In the genomic region with DNA sequence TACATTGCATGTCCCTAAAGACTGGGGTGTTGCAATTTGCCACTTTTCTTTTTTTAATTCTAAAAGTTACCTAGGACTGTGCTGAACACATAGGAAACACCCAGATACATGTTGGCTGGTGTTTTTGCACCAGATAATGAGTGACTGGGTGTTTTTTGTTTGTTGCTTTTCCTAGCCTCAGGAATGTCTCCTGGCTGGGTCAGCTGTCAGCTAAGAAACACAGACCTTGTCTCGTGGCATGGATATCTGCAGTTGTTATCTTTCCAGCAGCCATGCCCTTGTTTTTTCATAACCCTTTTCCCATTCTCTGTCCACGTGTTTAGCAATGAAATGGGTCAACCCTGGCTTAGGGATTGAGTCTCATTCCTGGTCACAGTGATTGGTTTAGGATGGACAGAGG, we compare ENCODE assay signal across 15 cellular contexts.
DNase-seq lines count a peak whose midpoint lies in the region; ATAC-seq and TF ChIP-seq lines count a peak whose summit lies in the region.
"Had no signal": no experiment of that assay in that cellular context is flagged by ENCODE, and none has a peak within 500 bp of the region (broad histone marks: within the 10 kb centered on the region; RNA-seq: fewer than 3 reads in every experiment).

No MANE protein-coding gene starts in this region.

- no peak overlapping the region for H3K18ac ChIP-seq in trophoblast cell (ENCODE audit: low read length)

- intact Hi-C loops in left ventricle myocardium inferior (cut with micrococcal nuclease), result no loop called here

- no peak overlapping the region for H4K8ac ChIP-seq in trophoblast cell (ENCODE audit: low read depth, low read length)

- H3K27me3 ChIP-seq in left ventricle myocardium inferior (ENCODE audit: low read depth), result no peaks in the 10 kb centered on the region
- no peaks in the 10 kb centered on the region for H3K27me3 ChIP-seq in trophoblast cell (ENCODE audit: insufficient read depth, low read length)
- no peaks in the 10 kb centered on the region for H3K27me3 ChIP-seq in MM.1S (replicated peaks; ENCODE audit: insufficient read depth, low read length)

- H4K20me1 ChIP-seq in MM.1S (ENCODE audit: insufficient read depth, low read length), result no peaks in the 10 kb centered on the region

- peaks cover 27% of the 10 kb centered on the region for H3K4me1 ChIP-seq in left ventricle myocardium inferior
- H3K4me1 ChIP-seq in trophoblast cell (ENCODE audit: control insufficient read depth in 1 of 2, insufficient read depth in 2 of 2, low read length in 2 of 2), result peaks cover 19 to 22% of the 10 kb centered on the region in 2 experiments
- H3K4me1 ChIP-seq in MM.1S (ENCODE audit: low read length), result no peaks in the 10 kb centered on the region

- H3K9me2 ChIP-seq in MM.1S (replicated peaks; ENCODE audit: insufficient read depth, low read length), result no peaks in the 10 kb centered on the region

- ATAC-seq in GM21619 (IDR thresholded peaks at IDR 0.05; ENCODE audit: unreplicated experiment) (no peak), HG03139 (IDR thresholded peaks at IDR 0.05; ENCODE audit: unreplicated experiment) (no peak)
- ATAC-seq: activated T-cell treated with anti-CD3 and anti-CD28 coated beads, Interleukin-2, amount 50 U/mL, for 4 hours; stimulated activated naive CD8-positive, alpha-beta T cell treated with anti-CD3 and anti-CD28 coated beads, Interleukin-15, Interleukin-2, amounts not matched to agents 100 U/mL and 50 U/mL, for 24 hours had no signal

- peak overlapping the region; percentile 97 for H4K91ac ChIP-seq in trophoblast cell (ENCODE audit: low read depth, low read length)

- H3K36me3 ChIP-seq in left ventricle myocardium inferior, result no peaks in the 10 kb centered on the region
- H3K36me3 ChIP-seq in trophoblast cell (ENCODE audit: control insufficient read depth in 1 of 2, insufficient read depth in 2 of 2, low read length in 2 of 2), result no peaks in the 10 kb centered on the region
- no peaks in the 10 kb centered on the region for H3K36me3 ChIP-seq in MM.1S (replicated peaks; ENCODE audit: insufficient read depth, low read length)

- no peak overlapping the region for H2AK5ac ChIP-seq in trophoblast cell (ENCODE audit: low read length)

- whole genome bisulfite sequencing in trophoblast cell (ENCODE audit: extremely low coverage, insufficient coverage, insufficient read length), result no CpG with 5 or more reads among the region's 2 CpGs

- H3K14ac ChIP-seq in trophoblast cell (ENCODE audit: low read length), result no peak overlapping the region

- in situ Hi-C loops in Caki2 (cut with HindIII; ENCODE audit: low pct_unique_long_range_greater_than_20kb, low sequenced_read_pairs), result no loop called here

- H2AFZ ChIP-seq in trophoblast cell (ENCODE audit: insufficient read depth, low read length, poor library complexity) (no peak overlapping the region), MM.1S (ENCODE audit: low read length) (no peak overlapping the region)

- H3K79me1 ChIP-seq in trophoblast cell (ENCODE audit: low read length), result peaks cover 30% of the 10 kb centered on the region

- H3K9me3 ChIP-seq in left ventricle myocardium inferior (replicated peaks) (no peaks in the 10 kb centered on the region), trophoblast cell (ENCODE audit: insufficient read depth, low read depth, low read length) (no peaks in the 10 kb centered on the region), MM.1S (replicated peaks; ENCODE audit: insufficient read depth, low read length) (no peaks in the 10 kb centered on the region)

- H4K12ac ChIP-seq in trophoblast cell (ENCODE audit: low read depth, low read length), result no peak overlapping the region

- DNase-seq in Caki2 (ENCODE audit: low read depth), result peak; percentile 85
- DNase-seq in SK-N-DZ (ENCODE audit: low spot score), result peak; percentile 51
- no peak for DNase-seq in left ventricle myocardium inferior
- peak; percentile 25 to 48 for DNase-seq in trophoblast cell
- no peak for DNase-seq in MM.1S
- no peak for DNase-seq in activated CD4-positive, CD25-positive, alpha-beta regulatory T cell treated with anti-CD3 and anti-CD28 coated beads, Interleukin-2, amount 50 U/mL, for 72 hours
- DNase-seq: activated CD4-positive, alpha-beta T cell treated with anti-CD3 and anti-CD28 coated beads, Interleukin-2, amount 50 U/mL, for 1 hour; activated T-cell treated with anti-CD3 and anti-CD28 coated beads, Interleukin-2, amount 50 U/mL, for 4 hours; cortex of kidney; hypothalamus; NCI-H524 treated with DMSO at 0.1 percent for 48 hours; stimulated activated naive CD8-positive, alpha-beta T cell treated with anti-CD3 and anti-CD28 coated beads, Interleukin-15, Interleukin-2, amounts not matched to agents 100 U/mL and 50 U/mL, for 24 hours had no signal

- H3K27ac ChIP-seq in left ventricle myocardium inferior (replicated peaks), result peak overlapping the region; percentile 27
- H3K27ac ChIP-seq in trophoblast cell (ENCODE audit: low read depth, low read length), result peak overlapping the region; percentile 98
- no peak overlapping the region for H3K27ac ChIP-seq in MM.1S (ENCODE audit: low read length)

- H3K4me2 ChIP-seq in trophoblast cell (ENCODE audit: low read length) (peak overlapping the region; percentile 39), MM.1S (ENCODE audit: low read depth, low read length) (no peak overlapping the region)

- no peaks in the 10 kb centered on the region for H3F3A ChIP-seq in MM.1S (ENCODE audit: insufficient read depth, low read length)

- H3K4ac ChIP-seq in trophoblast cell (ENCODE audit: low read depth, low read length), result no peak overlapping the region

- peak overlapping the region; percentile 92 for H2BK5ac ChIP-seq in trophoblast cell (ENCODE audit: low read depth, low read length, poor library complexity)

- H3K79me2 ChIP-seq in trophoblast cell (ENCODE audit: control insufficient read depth, insufficient read depth, low read length, poor library complexity), result peaks cover 3% of the 10 kb centered on the region
- no peaks in the 10 kb centered on the region for H3K79me2 ChIP-seq in MM.1S (ENCODE audit: low read length)

- H3K23ac ChIP-seq in trophoblast cell (ENCODE audit: low read length), result no peak overlapping the region

- TF ChIP-seq CTCF in left ventricle myocardium inferior (IDR thresholded peaks at IDR 0.05; ENCODE audit: borderline replicate concordance), result no peak
- no peak for TF ChIP-seq CTCF in MM.1S (IDR thresholded peaks at IDR 0.05; ENCODE audit: low read length)

- no peak overlapping the region for H2BK12ac ChIP-seq in trophoblast cell (ENCODE audit: low read length)

- no peak overlapping the region for H3K4me3 ChIP-seq in left ventricle myocardium inferior
- H3K4me3 ChIP-seq in trophoblast cell (ENCODE audit: low read depth, low read length), result no peak overlapping the region
- H3K4me3 ChIP-seq in MM.1S (ENCODE audit: low read length), result no peak overlapping the region
- H3K4me3 ChIP-seq: skin epidermis had no signal

- H2BK120ac ChIP-seq in trophoblast cell (ENCODE audit: insufficient read depth, low read length, poor library complexity), result peak overlapping the region; percentile 96

- H3K9ac ChIP-seq in trophoblast cell (ENCODE audit: low read length), result no peak overlapping the region
- no peak overlapping the region for H3K9ac ChIP-seq in MM.1S (ENCODE audit: low read length)

Comparison
In these comparisons a context has a peak if more than half of its experiments do, and no peak if none do; other contexts are left out.
1. DNase-seq: peak in Caki2 (single experiment), SK-N-DZ (single experiment) and trophoblast cell (2 of 2); none in left ventricle myocardium inferior (single experiment), MM.1S (single experiment) and activated CD4-positive, CD25-positive, alpha-beta regulatory T cell treated with anti-CD3 and anti-CD28 coated beads, Interleukin-2, amount 50 U/mL, for 72 hours (single experiment).